In genomic region chr21:39251326-39251725, GRCh38 we compare ENCODE assay signal across 21 cellular contexts.
DNase-seq lines count a peak whose midpoint lies in the region; ATAC-seq lines count a peak whose summit lies in the region.
"Had no signal": no experiment of that assay in that cellular context is flagged by ENCODE, and none has a peak within 500 bp of the region (broad histone marks: within the 10 kb centered on the region; RNA-seq: fewer than 3 reads in every experiment).

No MANE protein-coding gene starts in this region.

- no peaks in the 10 kb centered on the region for H3K9me3 Mint-ChIP-seq in activated T-cell treated with anti-CD3 and anti-CD28 coated beads, Interleukin-2, amount 50 U/mL, for 4 hours
- H3K9me3 Mint-ChIP-seq: activated CD4-positive, alpha-beta memory T cell treated with anti-CD3 and anti-CD28 coated beads for 36 hours; activated naive CD4-positive, alpha-beta T cell treated with anti-CD3 and anti-CD28 coated beads, Interleukin-2, amount 10 ng/mL, durations not matched to agents 7 days and 5 days; activated T-cell treated with anti-CD3 and anti-CD28 coated beads, Interleukin-2, amount 50 U/mL, for 24 hours; dendritic cell treated with granulocyte-macrophage colony-stimulating factor and Interleukin-4, amounts not matched to agents 40 ng/mL and 50 ng/mL, for 4 days had no signal

- ATAC-seq in GM19452 (IDR thresholded peaks at IDR 0.05; ENCODE audit: unreplicated experiment) = no peak
- ATAC-seq in activated T-cell treated with anti-CD3 and anti-CD28 coated beads, Interleukin-2, amount 50 U/mL, for 4 hours = no peak
- ATAC-seq: body of pancreas, T-helper 17 cell had no signal

- H3K4me3 Mint-ChIP-seq in activated T-cell treated with anti-CD3 and anti-CD28 coated beads, Interleukin-2, amount 50 U/mL, for 4 hours = no peak overlapping the region
- H3K4me3 Mint-ChIP-seq: activated CD4-positive, alpha-beta memory T cell treated with anti-CD3 and anti-CD28 coated beads for 36 hours; activated naive CD4-positive, alpha-beta T cell treated with anti-CD3 and anti-CD28 coated beads, Interleukin-2, amount 10 ng/mL, durations not matched to agents 7 days and 5 days; activated T-cell treated with anti-CD3 and anti-CD28 coated beads, Interleukin-2, amount 50 U/mL, for 24 hours; dendritic cell treated with granulocyte-macrophage colony-stimulating factor and Interleukin-4, amounts not matched to agents 40 ng/mL and 50 ng/mL, for 4 days; T-helper 17 cell had no signal

- peaks cover 1% of the 10 kb centered on the region for H3K4me1 Mint-ChIP-seq in activated T-cell treated with anti-CD3 and anti-CD28 coated beads, Interleukin-2, amount 50 U/mL, for 4 hours (ENCODE audit: low read depth)
- H3K4me1 Mint-ChIP-seq: activated naive CD4-positive, alpha-beta T cell treated with anti-CD3 and anti-CD28 coated beads, Interleukin-2, amount 10 ng/mL, durations not matched to agents 7 days and 5 days had no signal

- H3K27me3 Mint-ChIP-seq in activated T-cell treated with anti-CD3 and anti-CD28 coated beads, Interleukin-2, amount 50 U/mL, for 4 hours (ENCODE audit: low read depth) = no peaks in the 10 kb centered on the region
- H3K27me3 Mint-ChIP-seq: activated CD4-positive, alpha-beta memory T cell treated with anti-CD3 and anti-CD28 coated beads for 36 hours; activated naive CD4-positive, alpha-beta T cell treated with anti-CD3 and anti-CD28 coated beads, Interleukin-2, amount 10 ng/mL, durations not matched to agents 7 days and 5 days; activated T-cell treated with anti-CD3 and anti-CD28 coated beads, Interleukin-2, amount 50 U/mL, for 24 hours; dendritic cell treated with granulocyte-macrophage colony-stimulating factor and Interleukin-4, amounts not matched to agents 40 ng/mL and 50 ng/mL, for 4 days; T-helper 17 cell had no signal

- peaks cover 25% of the 10 kb centered on the region for H3K36me3 Mint-ChIP-seq in activated T-cell treated with anti-CD3 and anti-CD28 coated beads, Interleukin-2, amount 50 U/mL, for 4 hours (ENCODE audit: insufficient read depth)

- DNase-seq in HT-29 (ENCODE audit: low spot score) (peak; percentile 2), NCI-H1436 treated with DMSO at 0.1 percent for 48 hours (lab: John Stamatoyannopoulos, UW) (peak; percentile 36), dermis blood vessel endothelial cell (peak; percentile 4), lung microvascular endothelial cell (ENCODE audit: low read depth in 2 of 2) (peak; percentile 1 to 2), NCI-H2107 (lab: John Stamatoyannopoulos, UW) (no peak)
- DNase-seq in activated T-cell treated with anti-CD3 and anti-CD28 coated beads, Interleukin-2, amount 50 U/mL, for 4 hours = no peak
- DNase-seq: activated CD4-positive, alpha-beta memory T cell treated with anti-CD3 and anti-CD28 coated beads for 36 hours; activated naive CD4-positive, alpha-beta T cell treated with anti-CD3 and anti-CD28 coated beads, Interleukin-2, amount 10 ng/mL, durations not matched to agents 7 days and 5 days; activated T-cell treated with anti-CD3 and anti-CD28 coated beads, Interleukin-2, amount 50 U/mL, for 24 hours; body of pancreas; GDM1; kidney; midbrain; NCI-H187 treated with DMSO at 0.1 percent for 48 hours; NCI-H526 treated with DMSO at 0.1 percent for 48 hours; PC-9; SJCRH30; stimulated activated CD8-positive, alpha-beta memory T cell treated with anti-CD3 and anti-CD28 coated beads, Interleukin-4, amount 100 ng/mL, for 48 hours; T-helper 17 cell had no signal

Comparison
In these comparisons a context has a peak if more than half of its experiments do, and no peak if none do; other contexts are left out.
1. DNase-seq: peak in HT-29 (single experiment), NCI-H1436 treated with DMSO at 0.1 percent for 48 hours (single experiment), dermis blood vessel endothelial cell (single experiment) and lung microvascular endothelial cell (2 of 2); none in activated T-cell treated with anti-CD3 and anti-CD28 coated beads, Interleukin-2, amount 50 U/mL, for 4 hours (single experiment) and NCI-H2107 (single experiment).